ENCODE assay signal across 18 cellular contexts in genomic region chrX:149185087-149185486, GRCh38.
"Had no signal": no experiment of that assay in that cellular context is flagged by ENCODE, and none has a peak within 500 bp of the region (broad histone marks: within the 10 kb centered on the region; RNA-seq: fewer than 3 reads in every experiment).

No MANE protein-coding gene starts in this region.

- H3K4me3 Mint-ChIP-seq: activated CD4-positive, alpha-beta memory T cell treated with anti-CD3 and anti-CD28 coated beads, Interleukin-2, amount 10 ng/mL, durations not matched to agents 7 days and 5 days; activated naive CD4-positive, alpha-beta T cell treated with anti-CD3 and anti-CD28 coated beads, Interleukin-2, amount 50 U/mL, for 24 hours; activated T-cell treated with anti-CD3 and anti-CD28 coated beads, Interleukin-2, amount 50 U/mL, for 4 hours; dendritic cell treated with granulocyte-macrophage colony-stimulating factor and Interleukin-4, amounts not matched to agents 40 ng/mL and 50 ng/mL, for 4 days had no signal

- H3K27me3 Mint-ChIP-seq: activated CD4-positive, alpha-beta memory T cell treated with anti-CD3 and anti-CD28 coated beads, Interleukin-2, amount 10 ng/mL, durations not matched to agents 7 days and 5 days; dendritic cell treated with granulocyte-macrophage colony-stimulating factor and Interleukin-4, amounts not matched to agents 40 ng/mL and 50 ng/mL, for 4 days had no signal

- H3K4me1 Mint-ChIP-seq: activated CD4-positive, alpha-beta memory T cell treated with anti-CD3 and anti-CD28 coated beads, Interleukin-2, amount 10 ng/mL, durations not matched to agents 7 days and 5 days; activated naive CD4-positive, alpha-beta T cell treated with anti-CD3 and anti-CD28 coated beads, Interleukin-2, amount 50 U/mL, for 24 hours had no signal

- H3K9me3 ChIP-seq: adrenal gland, body of pancreas, gastroesophageal sphincter, heart right ventricle, prostate gland, transverse colon had no signal

- H3K36me3 ChIP-seq: adrenal gland, gastroesophageal sphincter, heart right ventricle, prostate gland, transverse colon had no signal

- H3K27ac ChIP-seq: adrenal gland, body of pancreas, gastroesophageal sphincter, heart right ventricle, prostate gland, transverse colon had no signal

- ATAC-seq: activated T-cell treated with anti-CD3 and anti-CD28 coated beads, Interleukin-2, amount 50 U/mL, for 4 hours; body of pancreas; gastroesophageal sphincter; heart right ventricle; right cardiac atrium; stimulated activated naive CD8-positive, alpha-beta T cell treated with anti-CD3 and anti-CD28 coated beads, Interleukin-15, Interleukin-2, amounts not matched to agents 100 U/mL and 50 U/mL, for 24 hours had no signal

- H3K36me3 Mint-ChIP-seq: activated naive CD4-positive, alpha-beta T cell treated with anti-CD3 and anti-CD28 coated beads, Interleukin-2, amount 50 U/mL, for 24 hours had no signal

- H3K9me3 Mint-ChIP-seq: activated CD4-positive, alpha-beta memory T cell treated with anti-CD3 and anti-CD28 coated beads, Interleukin-2, amount 10 ng/mL, durations not matched to agents 7 days and 5 days; activated naive CD4-positive, alpha-beta T cell treated with anti-CD3 and anti-CD28 coated beads, Interleukin-2, amount 50 U/mL, for 24 hours; activated T-cell treated with anti-CD3 and anti-CD28 coated beads, Interleukin-2, amount 50 U/mL, for 4 hours; dendritic cell treated with granulocyte-macrophage colony-stimulating factor and Interleukin-4, amounts not matched to agents 40 ng/mL and 50 ng/mL, for 4 days had no signal

- DNase-seq: activated CD4-positive, alpha-beta memory T cell treated with anti-CD3 and anti-CD28 coated beads, Interleukin-2, amount 10 ng/mL, durations not matched to agents 7 days and 5 days; activated CD4-positive, alpha-beta T cell treated with anti-CD3 and anti-CD28 coated beads for 4 hours; activated effector memory CD4-positive, alpha-beta T cell treated with anti-CD3 and anti-CD28 coated beads, Interleukin-2, amount 50 U/mL, for 16 hours; activated T-cell treated with anti-CD3 and anti-CD28 coated beads, Interleukin-2, amount 50 U/mL, for 4 hours; adrenal gland; body of pancreas; cerebellar nuclear complex; effector memory CD4-positive, alpha-beta T cell; heart right ventricle; right cardiac atrium; small intestine; stimulated activated naive CD8-positive, alpha-beta T cell treated with anti-CD3 and anti-CD28 coated beads, Interleukin-15, Interleukin-2, amounts not matched to agents 100 U/mL and 50 U/mL, for 24 hours; T-helper 1 cell; transverse colon had no signal

- H3K27ac Mint-ChIP-seq: activated CD4-positive, alpha-beta memory T cell treated with anti-CD3 and anti-CD28 coated beads, Interleukin-2, amount 10 ng/mL, durations not matched to agents 7 days and 5 days; activated naive CD4-positive, alpha-beta T cell treated with anti-CD3 and anti-CD28 coated beads, Interleukin-2, amount 50 U/mL, for 24 hours; dendritic cell treated with granulocyte-macrophage colony-stimulating factor and Interleukin-4, amounts not matched to agents 40 ng/mL and 50 ng/mL, for 4 days had no signal

- H3K27me3 ChIP-seq: body of pancreas, gastroesophageal sphincter, heart right ventricle, transverse colon had no signal

- H3K4me1 ChIP-seq: adrenal gland, body of pancreas, gastroesophageal sphincter, heart right ventricle, prostate gland, transverse colon had no signal

- H3K4me3 ChIP-seq: adrenal gland, body of pancreas, gastroesophageal sphincter, heart right ventricle, prostate gland, transverse colon had no signal
